ENCODE assay signal across 16 cellular contexts in the genomic region with DNA sequence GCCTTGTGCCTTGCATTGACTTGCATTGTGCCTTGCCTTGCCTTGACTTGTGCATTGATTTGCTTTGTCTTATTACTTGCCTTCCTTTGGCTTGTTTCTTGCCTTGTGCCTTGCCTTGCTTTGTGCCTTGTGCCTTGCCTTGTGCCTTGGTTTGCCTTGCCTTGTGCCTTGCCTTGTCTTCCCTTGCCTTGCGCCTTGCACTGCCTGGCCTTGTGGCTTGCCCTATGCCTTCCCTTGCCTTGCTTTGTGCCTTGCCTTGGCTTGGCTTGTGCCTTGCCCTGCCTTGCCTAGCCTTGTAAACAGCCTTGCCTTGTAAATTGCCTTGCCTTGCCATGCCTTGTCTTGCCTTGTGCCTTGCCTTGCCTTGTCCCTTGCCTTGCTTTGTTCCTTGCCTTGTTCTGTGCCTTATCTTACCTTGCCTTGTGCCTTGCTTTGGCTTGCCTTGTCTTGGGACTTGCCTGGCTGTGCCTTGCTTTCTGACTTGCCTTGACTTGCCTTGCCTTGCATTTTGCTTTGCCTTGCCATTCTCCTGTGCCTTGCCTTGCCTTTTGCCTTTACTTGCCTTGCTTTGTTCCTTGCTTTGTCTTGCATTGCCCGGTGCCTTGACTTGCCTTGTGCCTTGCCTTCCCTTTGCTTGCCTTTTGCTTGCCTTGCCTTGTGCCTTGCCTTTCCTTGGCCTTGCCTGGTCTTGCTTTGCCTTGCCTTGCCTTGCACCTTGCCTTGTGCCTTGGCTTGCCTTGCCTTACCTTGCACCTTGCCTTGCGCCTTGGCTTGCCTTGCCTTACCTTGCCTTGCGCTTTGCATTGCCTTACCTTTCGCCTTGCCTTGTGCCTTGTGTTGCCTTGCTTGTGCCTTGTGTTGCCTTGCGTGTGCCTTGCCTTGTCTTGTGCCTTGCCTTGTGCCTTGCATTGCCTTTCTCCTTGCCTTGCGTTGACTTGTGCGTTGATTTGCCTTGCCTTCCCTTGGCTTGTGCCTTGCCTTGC.
DNase-seq lines count a peak whose midpoint lies in the region; ATAC-seq, FAIRE-seq and TF ChIP-seq lines count a peak whose summit lies in the region.
"Had no signal": no experiment of that assay in that cellular context is flagged by ENCODE, and none has a peak within 500 bp of the region (broad histone marks: within the 10 kb centered on the region; RNA-seq: fewer than 3 reads in every experiment).

No MANE protein-coding gene starts in this region.

- no peak for TF ChIP-seq RAD21 in H1 (IDR thresholded peaks at IDR 0.05 in 1 of 2, conservative IDR thresholded peaks at IDR 0.05 in 1 of 2; ENCODE audit: low read depth in 2 of 2, low read length in 2 of 2)

- H3K18ac ChIP-seq in H1 (ENCODE audit: extremely low read depth, low read length) (peak overlapping the region; percentile 60), neuronal stem cell (ENCODE audit: low read length) (peak overlapping the region; percentile 71)

- no peak for TF ChIP-seq CTCF in H1 (IDR thresholded peaks at IDR 0.05; ENCODE audit: control extremely low read depth in 1 of 3, insufficient read depth in 1 of 3, low read depth in 1 of 3, low read length in 3 of 3)
- TF ChIP-seq CTCF in stomach (IDR thresholded peaks at IDR 0.05), result no peak
- TF ChIP-seq CTCF in tibial artery (IDR thresholded peaks at IDR 0.05), result no peak

- no peak overlapping the region for H3K4me2 ChIP-seq in H1 (ENCODE audit: insufficient read depth in 1 of 2, low read depth in 2 of 2, low read length in 2 of 2)
- H3K4me2 ChIP-seq in neuronal stem cell (ENCODE audit: insufficient read depth, low read length, poor library complexity, severe bottlenecking), result no peak overlapping the region
- H3K4me2 ChIP-seq: BLaER1 had no signal

- 0 out of 2 replicates have a peak, but pooled peaks cover 3% of the 10 kb centered on the region for H3K79me1 ChIP-seq in H1 (ENCODE audit: low read depth, low read length)
- H3K79me1 ChIP-seq in neuronal stem cell (ENCODE audit: low read depth, low read length), result no peaks in the 10 kb centered on the region

- no peak for TF ChIP-seq EP300 in H1 (IDR thresholded peaks at IDR 0.05; ENCODE audit: borderline replicate concordance in 1 of 2, low read depth in 2 of 2, low read length in 2 of 2)
- no peak for TF ChIP-seq EP300 in stomach (IDR thresholded peaks at IDR 0.05)

- no peak overlapping the region for H3K4me3 Mint-ChIP-seq in activated CD4-positive, alpha-beta T cell treated with anti-CD3 and anti-CD28 coated beads, Interleukin-2, amount 10 ng/mL, durations not matched to agents 24 days and 14 days
- H3K4me3 Mint-ChIP-seq: CD8-positive, alpha-beta memory T cell had no signal

- no peaks in the 10 kb centered on the region for H3K4me1 Mint-ChIP-seq in activated CD4-positive, alpha-beta T cell treated with anti-CD3 and anti-CD28 coated beads, Interleukin-2, amount 10 ng/mL, durations not matched to agents 24 days and 14 days
- H3K4me1 Mint-ChIP-seq: CD8-positive, alpha-beta memory T cell had no signal

- H4K20me1 ChIP-seq in H1 (replicated peaks in 1 of 2; ENCODE audit: control insufficient read depth in 1 of 2, insufficient read depth in 2 of 2, low read length in 2 of 2), result peaks cover 0 to 4% of the 10 kb centered on the region in 2 experiments
- H4K20me1 ChIP-seq: BLaER1 had no signal

- no peaks in the 10 kb centered on the region for H3K9me3 Mint-ChIP-seq in activated CD4-positive, alpha-beta T cell treated with anti-CD3 and anti-CD28 coated beads, Interleukin-2, amount 10 ng/mL, durations not matched to agents 24 days and 14 days

- H2AK5ac ChIP-seq in H1 (ENCODE audit: low read depth, low read length), result peak overlapping the region; percentile 96; the same call in 1 of the 2 replicates
- no peak overlapping the region for H2AK5ac ChIP-seq in neuronal stem cell (ENCODE audit: low read depth, low read length)

- intact Hi-C loops in activated CD4-positive, alpha-beta T cell treated with anti-CD3 and anti-CD28 coated beads, Interleukin-2, amount 10 ng/mL, durations not matched to agents 24 days and 14 days (cut with micrococcal nuclease), result no loop called here
- intact Hi-C loops in stomach (cut with DNase I; ENCODE audit: low total_unique reads) (no loop called here), tibial artery (cut with DNase I; ENCODE audit: low total_unique reads) (no loop called here)

- TF ChIP-seq POLR2A in H1 (IDR thresholded peaks at IDR 0.05; ENCODE audit: control extremely low read depth in 1 of 2, low read depth in 2 of 2, low read length in 2 of 2), result no peak
- no peak for TF ChIP-seq POLR2A in stomach (IDR thresholded peaks at IDR 0.05)

- H2BK15ac ChIP-seq in H1 (ENCODE audit: low read length) (peak overlapping the region; percentile 88; the same call in 1 of the 2 replicates), neuronal stem cell (ENCODE audit: low read length) (no peak overlapping the region)

- whole genome bisulfite sequencing in H1 (ENCODE audit: extremely low coverage in 1 of 2, insufficient coverage in 1 of 2, insufficient read length in 1 of 2, insufficient replicate concordance in 2 of 2, low coverage in 1 of 2, low lambda C conversion rate in 2 of 2, missing lambda C conversion rate in 1 of 2), 2 experiments, result 78% methylated on average over 7 of the region's 8 CpGs; no CpG with 5 or more reads in 1 of the 2 experiments
- WGBS in neuronal stem cell (ENCODE audit: extremely low coverage in 2 of 2, insufficient read length in 2 of 2, insufficient replicate concordance in 1 of 2), 2 donors, result no CpG with 5 or more reads among the region's 8 CpGs
- WGBS in stomach, 5 donors, result 81 to 95% (median 86%) methylated on average over 7 to 8 of the region's 8 CpGs

- H2BK12ac ChIP-seq in H1 (ENCODE audit: low read depth, low read length) (peak overlapping the region; percentile 97; the same call in 1 of the 2 replicates), neuronal stem cell (ENCODE audit: low read length) (peak overlapping the region; percentile 41)

- H3K4me1 ChIP-seq in H1 (replicated peaks in 1 of 4; ENCODE audit: control insufficient read depth in 3 of 4, insufficient read depth in 4 of 4, low read length in 3 of 4), result no peaks in the 10 kb centered on the region; a peak in 1 of 7 replicates
- no peaks in the 10 kb centered on the region for H3K4me1 ChIP-seq in neuronal stem cell (ENCODE audit: control insufficient read depth in 2 of 2, insufficient read depth in 1 of 2, low read depth in 1 of 2, low read length in 2 of 2)
- H3K4me1 ChIP-seq in stomach, result no peaks in the 10 kb centered on the region
- no peaks in the 10 kb centered on the region for H3K4me1 ChIP-seq in tibial artery
- H3K4me1 ChIP-seq: BLaER1, Caco-2 had no signal

- peak overlapping the region; percentile 87 for H2BK5ac ChIP-seq in H1 (ENCODE audit: low read depth, low read length)
- no peak overlapping the region for H2BK5ac ChIP-seq in neuronal stem cell (ENCODE audit: low read length)

- no peaks in the 10 kb centered on the region for H3K9me3 ChIP-seq in H1 (ENCODE audit: insufficient read depth in 2 of 2, low read depth in 1 of 2, low read length in 1 of 2)
- peaks cover 0 to 11% of the 10 kb centered on the region in 2 donors for H3K9me3 ChIP-seq in neuronal stem cell (replicated peaks in 1 of 2; ENCODE audit: control insufficient read depth in 2 of 2, insufficient read depth in 1 of 2, low read depth in 1 of 2, low read length in 2 of 2)
- peaks cover 0 to 5% (median 0%) of the 10 kb centered on the region in 4 donors for H3K9me3 ChIP-seq in stomach
- H3K9me3 ChIP-seq in tibial artery, result peaks cover 0 to 5% (median 0%) of the 10 kb centered on the region in 3 donors
- H3K9me3 ChIP-seq: Caco-2 had no signal

- H3K36me3 ChIP-seq in H1 (ENCODE audit: control insufficient read depth in 2 of 4, insufficient read depth in 4 of 4, low read length in 3 of 4) (no peaks in the 10 kb centered on the region), neuronal stem cell (replicated peaks in 1 of 2; ENCODE audit: control insufficient read depth in 2 of 2, insufficient read depth in 2 of 2, low read length in 2 of 2) (no peaks in the 10 kb centered on the region), stomach (no peaks in the 10 kb centered on the region), tibial artery (no peaks in the 10 kb centered on the region)
- H3K36me3 ChIP-seq: BLaER1 had no signal

- H2BK20ac ChIP-seq in H1 (ENCODE audit: low read length), result peak overlapping the region; percentile 48; the same call in 1 of the 2 replicates

- H4K5ac ChIP-seq in H1 (ENCODE audit: insufficient read length, low read depth, low read length), result no peak overlapping the region

- no peak for DNase-seq in activated CD4-positive, alpha-beta T cell treated with anti-CD3 and anti-CD28 coated beads, Interleukin-2, amount 10 ng/mL, durations not matched to agents 24 days and 14 days
- no peak for DNase-seq in activated CD4-positive, alpha-beta T cell treated with anti-CD3 and anti-CD28 coated beads, Interleukin-2, amount 50 U/mL, for 4 hours
- DNase-seq in H1 (ENCODE audit: low read depth in 1 of 2, low spot score in 2 of 2) (no peak), neuronal stem cell (ENCODE audit: low spot score) (no peak), stomach (peak; percentile 10), GOT3 (lab: John Stamatoyannopoulos, UW) (no peak), tibial artery (no peak)
- DNase-seq: AML-193; Caco-2; CD8-positive, alpha-beta memory T cell; DND-41; GDM1 had no signal

- H3K23ac ChIP-seq in H1 (ENCODE audit: insufficient read length), result no peak overlapping the region
- H3K23ac ChIP-seq in neuronal stem cell (ENCODE audit: low read depth, low read length, poor library complexity), result no peak overlapping the region

- no peak overlapping the region for H4K8ac ChIP-seq in H1 (ENCODE audit: extremely low read depth, insufficient read depth, low read length)
- H4K8ac ChIP-seq in neuronal stem cell (ENCODE audit: low read depth, low read length), result no peak overlapping the region

- H3K4ac ChIP-seq in H1 (replicated peaks; ENCODE audit: insufficient read length, low read depth, low read length), result peak overlapping the region; percentile 53
- no peak overlapping the region for H3K4ac ChIP-seq in neuronal stem cell (ENCODE audit: low read length)

- no peaks in the 10 kb centered on the region for H3K23me2 ChIP-seq in H1 (ENCODE audit: low read depth, low read length)

- no peak overlapping the region for H2BK120ac ChIP-seq in H1 (replicated peaks; ENCODE audit: low read depth, low read length)
- no peak overlapping the region for H2BK120ac ChIP-seq in neuronal stem cell (ENCODE audit: low read depth, low read length)

- peak overlapping the region; percentile 97 for H4K91ac ChIP-seq in H1 (replicated peaks; ENCODE audit: insufficient read length, low read length)
- H4K91ac ChIP-seq in neuronal stem cell (ENCODE audit: low read depth, low read length, poor library complexity), result no peak overlapping the region

- POLR2A ChIA-PET in H1 (lab: Charles Lee; ENCODE audit: partially characterized antibody), result no interaction called here

- FAIRE-seq in H1 (lab: Jason Lieb, UNC), result no peak
- FAIRE-seq: GM12892 had no signal

- H3K27ac Mint-ChIP-seq in activated CD4-positive, alpha-beta T cell treated with anti-CD3 and anti-CD28 coated beads, Interleukin-2, amount 10 ng/mL, durations not matched to agents 24 days and 14 days, result peak overlapping the region; percentile 34

- H3K9ac ChIP-seq in H1 (replicated peaks in 1 of 4; ENCODE audit: extremely low read depth in 1 of 4, low read depth in 3 of 4, low read length in 3 of 4), result no peak overlapping the region
- peak overlapping the region; percentile 21 for H3K9ac ChIP-seq in neuronal stem cell (ENCODE audit: low read depth, low read length, poor library complexity)
- H3K9ac ChIP-seq: BLaER1 had no signal

- H3K27me3 Mint-ChIP-seq in activated CD4-positive, alpha-beta T cell treated with anti-CD3 and anti-CD28 coated beads, Interleukin-2, amount 10 ng/mL, durations not matched to agents 24 days and 14 days, result no peaks in the 10 kb centered on the region

- CTCF ChIA-PET in H1 (lab: Charles Lee; ENCODE audit: partially characterized antibody), result no interaction called here

- no peaks in the 10 kb centered on the region for H3K36me3 Mint-ChIP-seq in activated CD4-positive, alpha-beta T cell treated with anti-CD3 and anti-CD28 coated beads, Interleukin-2, amount 10 ng/mL, durations not matched to agents 24 days and 14 days (ENCODE audit: low read depth)
- H3K36me3 Mint-ChIP-seq: CD8-positive, alpha-beta memory T cell had no signal

- H3K27me3 ChIP-seq in H1 (replicated peaks in 1 of 4; ENCODE audit: control insufficient read depth in 3 of 4, extremely low read depth in 1 of 4, insufficient read depth in 3 of 4, low read length in 3 of 4) (no peaks in the 10 kb centered on the region; a peak in 1 of 7 replicates), neuronal stem cell (ENCODE audit: control insufficient read depth in 3 of 3, insufficient read depth in 3 of 3, low read depth in 1 of 3, low read length in 3 of 3) (no peaks in the 10 kb centered on the region), stomach (no peaks in the 10 kb centered on the region), tibial artery (no peaks in the 10 kb centered on the region)
- H3K27me3 ChIP-seq: BLaER1 had no signal

- no peaks in the 10 kb centered on the region for H3K79me2 ChIP-seq in H1 (ENCODE audit: control insufficient read depth in 1 of 2, insufficient read depth in 2 of 2, low read length in 2 of 2)

- ATAC-seq in HG03439 (IDR thresholded peaks at IDR 0.05; ENCODE audit: unreplicated experiment), result no peak

- no peak overlapping the region for H3K14ac ChIP-seq in H1 (ENCODE audit: insufficient read length)
- H3K14ac ChIP-seq in neuronal stem cell (ENCODE audit: low read length), result peak overlapping the region; percentile 97

- H3K56ac ChIP-seq in H1 (replicated peaks; ENCODE audit: insufficient read length, low read depth, low read length), result no peak overlapping the region

- H3K27ac ChIP-seq in H1 (ENCODE audit: low read depth, low read length), result no peak overlapping the region; the same call in 1 of the 2 replicates
- H3K27ac ChIP-seq in neuronal stem cell (replicated peaks; ENCODE audit: low read length), result no peak overlapping the region
- no peak overlapping the region for H3K27ac ChIP-seq in stomach
- H3K27ac ChIP-seq in tibial artery, result no peak overlapping the region
- H3K27ac ChIP-seq: 22Rv1, BLaER1 had no signal

- H3K4me3 ChIP-seq in H1 (ENCODE audit: extremely low read depth in 1 of 4, insufficient read depth in 2 of 4, low read depth in 3 of 4, low read length in 4 of 4) (no peak overlapping the region), neuronal stem cell (ENCODE audit: low read length in 2 of 2) (peak overlapping the region in 1 of 2 donors; percentile 39), stomach (no peak overlapping the region), tibial artery (no peak overlapping the region)
- H3K4me3 ChIP-seq: BLaER1 had no signal

- H2AFZ ChIP-seq in H1 (ENCODE audit: low read length), result no peak overlapping the region
- no peak overlapping the region for H2AFZ ChIP-seq in neuronal stem cell (ENCODE audit: low read length)
